10 cellular contexts compared by ENCODE assay signal in genomic region chr3:194574639-194575483, GRCh38. TPM values are rescaled to one million over a fixed set of nuclear protein-coding genes. Genes with fewer than 3 reads are reported as not detected.
DNase-seq lines count a peak whose midpoint lies in the region; ATAC-seq, FAIRE-seq and TF ChIP-seq lines count a peak whose summit lies in the region.
"Had no signal": no experiment of that assay in that cellular context is flagged by ENCODE, and none has a peak within 500 bp of the region (broad histone marks: within the 10 kb centered on the region; RNA-seq: fewer than 3 reads in every experiment).

No MANE protein-coding gene starts in this region.

- TF ChIP-seq CTCF in AG09319 (IDR thresholded peaks at IDR 0.05; ENCODE audit: low read depth, low read length) (peak; percentile 15), bronchial epithelial cell (IDR thresholded peaks at IDR 0.05; ENCODE audit: insufficient read depth, low read length, severe bottlenecking) (no peak)

- ATAC-seq in GM19395 (IDR thresholded peaks at IDR 0.05; ENCODE audit: unreplicated experiment), result no peak

- H3K36me3 ChIP-seq in HUES48 (ENCODE audit: control insufficient read depth, insufficient read depth, low read length) (no peaks in the 10 kb centered on the region), bronchial epithelial cell (ENCODE audit: control insufficient read depth, insufficient read depth, low read length) (no peaks in the 10 kb centered on the region)

- no peaks in the 10 kb centered on the region for H3K4me1 ChIP-seq in HUES48 (ENCODE audit: control insufficient read depth, insufficient read depth, low read length)

- H3K4me3 ChIP-seq in HUES48 (ENCODE audit: low read depth, low read length) (no peak overlapping the region), bronchial epithelial cell (ENCODE audit: low read depth, low read length) (no peak overlapping the region)

- peak overlapping the region; percentile 33 for H3K27ac ChIP-seq in HUES48 (ENCODE audit: low read depth, low read length)

- H3K9ac ChIP-seq in HUES48 (ENCODE audit: low read depth, low read length), result no peak overlapping the region

- no peak for FAIRE-seq in bronchial epithelial cell (lab: Jason Lieb, UNC)

- DNase-seq in AG09319 (ENCODE audit: extremely low read depth, low read depth), result no peak
- peak; percentile 82 for DNase-seq in bronchial epithelial cell (ENCODE audit: low read depth)
- peak; percentile 90 for DNase-seq in kidney tubule cell (ENCODE audit: low spot score)
- DNase-seq in NK-92 (lab: John Stamatoyannopoulos, UW; ENCODE audit: unreplicated experiment), result no peak
- DNase-seq in HPDE6-E6E7 (ENCODE audit: extremely low spot score), result no peak
- no peak for DNase-seq in NCI-H774 (lab: John Stamatoyannopoulos, UW)
- DNase-seq: activated CD8-positive, alpha-beta memory T cell treated with anti-CD3 and anti-CD28 coated beads, Interleukin-2, amount 50 U/mL, for 4 hours; COR-L47 had no signal

- H3K9me3 ChIP-seq in HUES48 (ENCODE audit: control insufficient read depth, insufficient read depth, low read length), result no peaks in the 10 kb centered on the region

- H3K27me3 ChIP-seq in HUES48 (ENCODE audit: control insufficient read depth, insufficient read depth, low read length) (no peaks in the 10 kb centered on the region), bronchial epithelial cell (ENCODE audit: control insufficient read depth, insufficient read depth, low read length) (no peaks in the 10 kb centered on the region)

RNA-seq across cellular contexts. Expression of gene TMEM44, which starts 58.4 kb away (rescaled TPM):
- total RNA-seq in bronchial epithelial cell, result 8.4 and 9.0 TPM in 2 replicates

Comparison
In these comparisons a context has a peak if more than half of its experiments do, and no peak if none do; other contexts are left out.
1. DNase-seq: peak in bronchial epithelial cell (single experiment) and kidney tubule cell (single experiment); none in AG09319 (single experiment), NK-92 (single experiment), HPDE6-E6E7 (single experiment) and NCI-H774 (single experiment).